ENCODE assay signal across 8 cellular contexts in the genomic region with DNA sequence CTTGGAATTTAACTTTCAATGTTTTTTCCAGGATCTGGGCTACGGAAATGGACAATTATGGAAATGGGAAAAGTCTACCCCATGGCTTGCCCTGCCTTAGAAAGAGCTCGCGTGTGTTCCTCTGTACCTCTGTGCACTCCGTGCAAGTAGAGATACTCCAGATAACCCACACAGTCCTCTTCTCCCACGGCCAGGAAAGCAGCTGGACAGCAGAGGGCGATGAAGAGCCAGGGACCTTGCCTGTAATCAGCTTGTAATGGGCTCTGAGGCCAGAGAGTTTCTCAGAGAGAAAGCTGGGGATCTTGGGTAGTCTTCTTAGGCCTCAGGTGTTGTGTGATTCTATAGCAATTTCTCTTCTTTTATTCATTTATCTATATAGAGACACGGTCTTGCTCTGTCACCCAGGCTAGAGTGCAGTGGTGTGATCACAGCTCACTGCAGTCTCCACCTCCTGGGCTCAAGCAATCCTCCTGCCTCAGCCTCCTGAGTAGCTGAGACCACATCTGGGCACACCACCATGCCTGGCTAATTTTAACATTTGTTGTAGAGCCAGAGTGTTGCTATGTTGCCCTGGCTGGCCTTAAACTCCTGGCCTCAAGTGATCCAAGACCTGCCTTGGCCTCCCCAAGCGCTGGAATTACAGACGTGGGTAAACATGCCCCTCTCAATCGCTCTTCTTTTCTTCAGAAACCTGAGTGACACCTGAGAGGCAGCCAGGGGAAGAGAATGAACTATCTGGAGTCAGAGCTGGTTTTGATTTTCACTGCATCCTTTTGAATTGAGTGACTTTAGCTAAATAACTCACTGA. TPM values are rescaled to one million over a fixed set of nuclear protein-coding genes. Genes with fewer than 3 reads are reported as not detected.
A peak's percentile ranks its signal among the peaks of the same experiment; 100 is the strongest.
DNase-seq lines count a peak whose midpoint lies in the region; ATAC-seq, FAIRE-seq and TF ChIP-seq lines count a peak whose summit lies in the region.

No MANE protein-coding gene starts in this region.

- H3K27ac ChIP-seq in esophagus squamous epithelium = no peak overlapping the region

- H3K4me1 Mint-ChIP-seq in natural killer cell treated with Interleukin-12 subunit alpha and Interleukin-12 subunit beta and Interleukin-15 and Interleukin-18, amount 100 ng/mL, for 72 hours (ENCODE audit: low read depth in 2 of 2) = peaks cover 18 to 27% of the 10 kb centered on the region in 2 donors
- H3K4me1 Mint-ChIP-seq in stimulated activated naive B cell treated with anti-CD40 and anti-IgM and Interleukin-4, amounts not matched to agents 10 μg/mL and 1 μg/mL and 100 μg/mL, for 72 hours = peaks cover 14 to 35% of the 10 kb centered on the region in 2 donors

- 30 to 33% methylated on average over 10 of the region's 10 CpGs for WGBS in esophagus squamous epithelium, 2 donors

- H3K27ac Mint-ChIP-seq in natural killer cell treated with Interleukin-12 subunit alpha and Interleukin-12 subunit beta and Interleukin-15 and Interleukin-18, amount 100 ng/mL, for 72 hours = no peak overlapping the region
- no peak overlapping the region for H3K27ac Mint-ChIP-seq in stimulated activated naive B cell treated with anti-CD40 and anti-IgM and Interleukin-4, amounts not matched to agents 10 μg/mL and 1 μg/mL and 100 μg/mL, for 72 hours

- DNase-seq in D721Med (ENCODE audit: insufficient read length, low spot score) (no peak), Kasumi-1 (lab: John Stamatoyannopoulos, UW) (peak; percentile 85 to 91), OCI-M1 (lab: John Stamatoyannopoulos, UW) (peak; percentile 95), activated T-cell treated with anti-CD3 and anti-CD28 coated beads for 24 hours (ENCODE audit: low read depth) (peak; percentile 81), esophagus squamous epithelium (lab: John Stamatoyannopoulos, UW) (no peak)
- peak; percentile 84 for DNase-seq in natural killer cell treated with Interleukin-12 subunit alpha and Interleukin-12 subunit beta and Interleukin-15 and Interleukin-18, amount 100 ng/mL, for 72 hours (ENCODE audit: low spot score)
- DNase-seq in stimulated activated naive B cell treated with anti-CD40 and anti-IgM and Interleukin-4, amounts not matched to agents 10 μg/mL and 1 μg/mL and 100 μg/mL, for 72 hours = peak; percentile 69

- H3K4me1 ChIP-seq in esophagus squamous epithelium = peaks cover 15 to 32% (median 17%) of the 10 kb centered on the region in 3 donors

- no peaks in the 10 kb centered on the region for H3K9me3 Mint-ChIP-seq in natural killer cell treated with Interleukin-12 subunit alpha and Interleukin-12 subunit beta and Interleukin-15 and Interleukin-18, amount 100 ng/mL, for 72 hours
- no peaks in the 10 kb centered on the region for H3K9me3 Mint-ChIP-seq in stimulated activated naive B cell treated with anti-CD40 and anti-IgM and Interleukin-4, amounts not matched to agents 10 μg/mL and 1 μg/mL and 100 μg/mL, for 72 hours

- TF ChIP-seq POLR2A in esophagus squamous epithelium (IDR thresholded peaks at IDR 0.05) = no peak

- ATAC-seq in natural killer cell treated with Interleukin-12 subunit alpha and Interleukin-12 subunit beta and Interleukin-15 and Interleukin-18, amount 100 ng/mL, for 72 hours = peak; percentile 33 to 52
- peak; percentile 69 to 73 for ATAC-seq in stimulated activated naive B cell treated with anti-CD40 and anti-IgM and Interleukin-4, amounts not matched to agents 10 μg/mL and 1 μg/mL and 100 μg/mL, for 72 hours (replicated peaks)
- no peak for ATAC-seq in GM18870 (IDR thresholded peaks at IDR 0.05; ENCODE audit: unreplicated experiment)

- intact Hi-C loops in esophagus squamous epithelium (cut with DNase I) = no loop called here

- no peaks in the 10 kb centered on the region for H3K36me3 ChIP-seq in esophagus squamous epithelium

- H3K9me3 ChIP-seq in esophagus squamous epithelium = no peaks in the 10 kb centered on the region

- no peak overlapping the region for H3K4me3 ChIP-seq in esophagus squamous epithelium

- H3K36me3 Mint-ChIP-seq in natural killer cell treated with Interleukin-12 subunit alpha and Interleukin-12 subunit beta and Interleukin-15 and Interleukin-18, amount 100 ng/mL, for 72 hours = no peaks in the 10 kb centered on the region
- H3K36me3 Mint-ChIP-seq in stimulated activated naive B cell treated with anti-CD40 and anti-IgM and Interleukin-4, amounts not matched to agents 10 μg/mL and 1 μg/mL and 100 μg/mL, for 72 hours = no peaks in the 10 kb centered on the region

- peak; percentile 100 for TF ChIP-seq CTCF in D721Med (IDR thresholded peaks at IDR 0.05; ENCODE audit: insufficient read depth, missing control alignments)
- TF ChIP-seq CTCF in esophagus squamous epithelium (IDR thresholded peaks at IDR 0.05) = peak; percentile 70 to 92 (median 86)

- FAIRE-seq in D721Med (lab: Jason Lieb, UNC) = no peak

- H3K4me3 Mint-ChIP-seq in natural killer cell treated with Interleukin-12 subunit alpha and Interleukin-12 subunit beta and Interleukin-15 and Interleukin-18, amount 100 ng/mL, for 72 hours = no peak overlapping the region
- H3K4me3 Mint-ChIP-seq in stimulated activated naive B cell treated with anti-CD40 and anti-IgM and Interleukin-4, amounts not matched to agents 10 μg/mL and 1 μg/mL and 100 μg/mL, for 72 hours = no peak overlapping the region

- H3K27me3 ChIP-seq in esophagus squamous epithelium = no peaks in the 10 kb centered on the region

- H3K27me3 Mint-ChIP-seq in natural killer cell treated with Interleukin-12 subunit alpha and Interleukin-12 subunit beta and Interleukin-15 and Interleukin-18, amount 100 ng/mL, for 72 hours = peaks cover 3% of the 10 kb centered on the region in 2 donors
- peaks cover 0 to 11% of the 10 kb centered on the region in 2 donors for H3K27me3 Mint-ChIP-seq in stimulated activated naive B cell treated with anti-CD40 and anti-IgM and Interleukin-4, amounts not matched to agents 10 μg/mL and 1 μg/mL and 100 μg/mL, for 72 hours

RNA-seq across cellular contexts. Expression of a gene that starts 2.3 kb away (rescaled TPM):
- 10 to 100 TPM in 2 of 4 donors, 1 to 10 TPM in 2; 5.9 to 21.8 (median 15.0) TPM for total RNA-seq in esophagus squamous epithelium
- total RNA-seq in natural killer cell treated with Interleukin-12 subunit alpha and Interleukin-12 subunit beta and Interleukin-15 and Interleukin-18, amount 100 ng/mL, for 72 hours = 10 to 100 TPM; 14.2 to 29.7 TPM

RNA-seq across cellular contexts. Expression of a gene that starts 5.5 kb away (rescaled TPM):
- under 1 TPM in 1 of 4 donors, not detected in 3; under 0.01 TPM for total RNA-seq in esophagus squamous epithelium
- under 1 TPM in 1 of 2 donors, not detected in 1; 0.10 TPM for total RNA-seq in natural killer cell treated with Interleukin-12 subunit alpha and Interleukin-12 subunit beta and Interleukin-15 and Interleukin-18, amount 100 ng/mL, for 72 hours

RNA-seq across cellular contexts. Expression of a gene that starts 52.3 kb away (rescaled TPM):
- total RNA-seq in esophagus squamous epithelium = 10 to 100 TPM; 21.3 to 33.0 (median 29.9) TPM
- total RNA-seq in natural killer cell treated with Interleukin-12 subunit alpha and Interleukin-12 subunit beta and Interleukin-15 and Interleukin-18, amount 100 ng/mL, for 72 hours = 10 to 100 TPM; 29.1 to 30.4 TPM

Comparison
In these comparisons a context has a peak if more than half of its experiments do, and no peak if none do; other contexts are left out.
1. DNase-seq: peak in Kasumi-1 (2 of 2), OCI-M1 (single experiment), activated T-cell treated with anti-CD3 and anti-CD28 coated beads for 24 hours (single experiment), natural killer cell treated with Interleukin-12 subunit alpha and Interleukin-12 subunit beta and Interleukin-15 and Interleukin-18, amount 100 ng/mL, for 72 hours (single experiment) and stimulated activated naive B cell treated with anti-CD40 and anti-IgM and Interleukin-4, amounts not matched to agents 10 μg/mL and 1 μg/mL and 100 μg/mL, for 72 hours (single experiment); none in D721Med (single experiment) and esophagus squamous epithelium (single experiment).